ENCODE assay signal across 8 cellular contexts in the genomic region with DNA sequence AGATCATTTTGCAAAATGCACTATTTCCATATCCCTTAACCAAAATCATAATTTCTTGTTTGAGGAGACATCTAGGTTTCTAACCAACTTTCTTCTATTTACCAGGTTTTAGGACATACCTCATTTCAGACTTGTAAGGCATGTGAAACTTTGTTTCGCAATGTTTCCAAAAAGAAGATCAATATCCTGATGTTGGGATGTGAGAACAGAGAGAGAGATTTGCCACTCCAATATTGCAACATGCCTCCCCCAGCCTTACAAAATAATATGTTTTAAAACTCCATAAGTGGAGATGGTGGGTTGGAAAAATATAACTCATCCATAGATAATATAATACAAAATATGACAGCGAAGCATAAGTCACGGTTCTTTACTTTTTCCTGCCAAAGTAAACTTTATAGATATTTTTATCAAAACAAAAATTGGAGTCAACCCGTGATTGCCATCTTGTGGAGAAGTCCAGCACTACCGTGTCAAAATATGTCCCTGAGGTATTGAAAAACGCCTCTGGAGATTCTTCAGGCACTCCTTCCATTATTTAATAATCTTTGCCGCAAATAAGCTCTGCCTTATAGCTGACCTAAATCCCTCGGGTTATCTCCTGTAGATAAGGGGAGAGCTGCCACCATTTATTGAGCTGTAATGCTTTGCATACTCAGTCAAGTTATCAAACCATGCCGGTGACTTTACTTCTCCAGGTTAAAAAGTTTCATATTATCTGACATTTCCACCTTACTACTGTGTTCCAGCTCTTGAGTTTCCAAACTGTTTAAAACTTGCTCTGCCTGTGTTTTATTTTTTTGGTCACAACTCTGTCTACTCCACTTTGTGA.
DNase-seq lines count a peak whose midpoint lies in the region; ATAC-seq and TF ChIP-seq lines count a peak whose summit lies in the region.

No MANE protein-coding gene starts in this region.

- H3K4me2 ChIP-seq in HCT116 (ENCODE audit: low read length), result no peak overlapping the region

- no peaks in the 10 kb centered on the region for H3K27me3 Mint-ChIP-seq in progenitor cell of endocrine pancreas

- H3K27ac ChIP-seq in HCT116 (ENCODE audit: low read depth, low read length), result no peak overlapping the region

- H2AFZ ChIP-seq in HCT116 (ENCODE audit: low read depth, low read length, poor library complexity, severe bottlenecking), result no peak overlapping the region

- BruUV-seq in HCT116 (replicated peaks; lab: Mats Ljungman, UMichigan), result no TSS peak

- peaks cover 3% of the 10 kb centered on the region for H3K9me3 Mint-ChIP-seq in progenitor cell of endocrine pancreas (ENCODE audit: low read depth)

- H3K4me1 Mint-ChIP-seq in progenitor cell of endocrine pancreas (ENCODE audit: low read depth), result peaks cover 41% of the 10 kb centered on the region

- TF ChIP-seq RAD21 in HCT116 (IDR thresholded peaks at IDR 0.05; ENCODE audit: low read depth), result peak; percentile 56

- H3K9me3 ChIP-seq in HCT116 (ENCODE audit: control insufficient read depth in 1 of 2, insufficient read depth in 1 of 2, low read depth in 1 of 2, low read length in 2 of 2), result no peaks in the 10 kb centered on the region

- no peaks in the 10 kb centered on the region for H3K36me3 ChIP-seq in HCT116 (ENCODE audit: control insufficient read depth in 1 of 2, insufficient read depth in 2 of 2, low read length in 2 of 2)

- DNase-seq in COLO668 (lab: John Stamatoyannopoulos, UW; ENCODE audit: unreplicated experiment) (peak; percentile 6), HCT116 (ENCODE audit: low read depth, low spot score) (peak; percentile 22), NCI-H82 treated with DMSO at 0.1 percent for 48 hours (lab: John Stamatoyannopoulos, UW; ENCODE audit: unreplicated experiment) (peak; percentile 1), dermis blood vessel endothelial cell (peak; percentile 45), progenitor cell of endocrine pancreas (ENCODE audit: low spot score, unreplicated experiment) (no peak), posterior cingulate gyrus (no peak), GM19240 (ENCODE audit: insufficient read length, low spot score) (no peak)

- H3K9me2 ChIP-seq in HCT116 (ENCODE audit: insufficient read depth), result no peaks in the 10 kb centered on the region

- intact Hi-C loops in HCT116 (cut with micrococcal nuclease) (loop anchor here (1.0 to 10.0 kb wide), 3 partner anchors 157 to 321 kb away; no protein-coding TSS in a partner anchor), posterior cingulate gyrus (cut with DNase I) (no loop called here)

- ATAC-seq in HCT116, result peak; percentile 55
- ATAC-seq in GM18870 (IDR thresholded peaks at IDR 0.05; ENCODE audit: unreplicated experiment), result no peak

- no peak for TF ChIP-seq POLR2A in HCT116 (IDR thresholded peaks at IDR 0.05; ENCODE audit: borderline replicate concordance, extremely low read depth, insufficient read depth, insufficient read length)

- TF ChIP-seq CTCF in HCT116 (IDR thresholded peaks at IDR 0.05 in 2 of 3, conservative IDR thresholded peaks at IDR 0.05 in 1 of 3; ENCODE audit: borderline replicate concordance in 1 of 3, insufficient read depth in 1 of 3, low read depth in 2 of 3, low read length in 2 of 3) (peak; percentile 39 to 70 (median 66); a peak in 5 of 6 replicates), progenitor cell of endocrine pancreas (IDR thresholded peaks at IDR 0.05; ENCODE audit: unreplicated experiment) (peak; percentile 78)

- H3K27ac Mint-ChIP-seq in progenitor cell of endocrine pancreas, result peak overlapping the region; percentile 81

- no peaks in the 10 kb centered on the region for H3K4me1 ChIP-seq in HCT116 (ENCODE audit: control insufficient read depth in 1 of 2, insufficient read depth in 2 of 2, low read length in 2 of 2)

- CTCF ChIA-PET in HCT116 (lab: Charles Lee), result interaction anchor here (0.8 to 1.0 kb wide), 4 partner anchors 8 to 157 kb away, joined by 3 to 4 read pairs (median 3); no protein-coding TSS in a partner anchor

- no peaks in the 10 kb centered on the region for H3K36me3 Mint-ChIP-seq in progenitor cell of endocrine pancreas (ENCODE audit: insufficient read depth)

- H4K20me1 ChIP-seq in HCT116 (ENCODE audit: insufficient read depth), result no peaks in the 10 kb centered on the region

- H3K9ac ChIP-seq in HCT116 (ENCODE audit: low read length), result no peak overlapping the region

- RAD21 ChIA-PET in HCT116 (lab: Charles Lee; ENCODE audit: low non-redundant PET in 1 of 2, low total read pairs in 2 of 2, uncharacterized antibody in 2 of 2, unreplicated experiment in 2 of 2), result no interaction called here

- no peak overlapping the region for H3K4me3 ChIP-seq in HCT116 (replicated peaks in 1 of 2; ENCODE audit: low read depth in 1 of 2, low read length in 2 of 2)

- H3K27me3 ChIP-seq in HCT116 (ENCODE audit: insufficient read depth, low read length), result no peaks in the 10 kb centered on the region

- H3K4me3 Mint-ChIP-seq in progenitor cell of endocrine pancreas (ENCODE audit: low read depth), result no peak overlapping the region

- POLR2A ChIA-PET in HCT116 (lab: Charles Lee), result no interaction called here

- no peaks in the 10 kb centered on the region for H3K79me2 ChIP-seq in HCT116 (ENCODE audit: insufficient read depth, low read length)

TF ChIP-seq in HCT116, 20 proteins besides CTCF, POLR2A, EP300 and RAD21:
- TF ChIP-seq ZFX (IDR thresholded peaks at IDR 0.05) (no peak), EGR1 (IDR thresholded peaks at IDR 0.05; ENCODE audit: low read depth) (no peak), FOSL1 (IDR thresholded peaks at IDR 0.05; ENCODE audit: low read depth) (no peak), JUND (IDR thresholded peaks at IDR 0.05) (no peak), EZH2phosphoT487 (IDR thresholded peaks at IDR 0.05; ENCODE audit: borderline replicate concordance) (no peak), EZH2 (IDR thresholded peaks at IDR 0.05) (no peak), CEBPB (IDR thresholded peaks at IDR 0.05; ENCODE audit: low read depth) (no peak), ZNF274 (IDR thresholded peaks at IDR 0.05; ENCODE audit: low read depth, low read length) (no peak), SP1 (IDR thresholded peaks at IDR 0.05; ENCODE audit: low read depth) (no peak), SRF (IDR thresholded peaks at IDR 0.05; ENCODE audit: low read depth) (no peak), SIN3A (IDR thresholded peaks at IDR 0.05; ENCODE audit: low read depth) (no peak), TCF7L2 (IDR thresholded peaks at IDR 0.05; ENCODE audit: borderline replicate concordance, extremely low read depth, insufficient read depth, insufficient read length) (no peak), ELF1 (IDR thresholded peaks at IDR 0.05; ENCODE audit: borderline replicate concordance, low read depth) (no peak)
- TF ChIP-seq, protein P1, sequence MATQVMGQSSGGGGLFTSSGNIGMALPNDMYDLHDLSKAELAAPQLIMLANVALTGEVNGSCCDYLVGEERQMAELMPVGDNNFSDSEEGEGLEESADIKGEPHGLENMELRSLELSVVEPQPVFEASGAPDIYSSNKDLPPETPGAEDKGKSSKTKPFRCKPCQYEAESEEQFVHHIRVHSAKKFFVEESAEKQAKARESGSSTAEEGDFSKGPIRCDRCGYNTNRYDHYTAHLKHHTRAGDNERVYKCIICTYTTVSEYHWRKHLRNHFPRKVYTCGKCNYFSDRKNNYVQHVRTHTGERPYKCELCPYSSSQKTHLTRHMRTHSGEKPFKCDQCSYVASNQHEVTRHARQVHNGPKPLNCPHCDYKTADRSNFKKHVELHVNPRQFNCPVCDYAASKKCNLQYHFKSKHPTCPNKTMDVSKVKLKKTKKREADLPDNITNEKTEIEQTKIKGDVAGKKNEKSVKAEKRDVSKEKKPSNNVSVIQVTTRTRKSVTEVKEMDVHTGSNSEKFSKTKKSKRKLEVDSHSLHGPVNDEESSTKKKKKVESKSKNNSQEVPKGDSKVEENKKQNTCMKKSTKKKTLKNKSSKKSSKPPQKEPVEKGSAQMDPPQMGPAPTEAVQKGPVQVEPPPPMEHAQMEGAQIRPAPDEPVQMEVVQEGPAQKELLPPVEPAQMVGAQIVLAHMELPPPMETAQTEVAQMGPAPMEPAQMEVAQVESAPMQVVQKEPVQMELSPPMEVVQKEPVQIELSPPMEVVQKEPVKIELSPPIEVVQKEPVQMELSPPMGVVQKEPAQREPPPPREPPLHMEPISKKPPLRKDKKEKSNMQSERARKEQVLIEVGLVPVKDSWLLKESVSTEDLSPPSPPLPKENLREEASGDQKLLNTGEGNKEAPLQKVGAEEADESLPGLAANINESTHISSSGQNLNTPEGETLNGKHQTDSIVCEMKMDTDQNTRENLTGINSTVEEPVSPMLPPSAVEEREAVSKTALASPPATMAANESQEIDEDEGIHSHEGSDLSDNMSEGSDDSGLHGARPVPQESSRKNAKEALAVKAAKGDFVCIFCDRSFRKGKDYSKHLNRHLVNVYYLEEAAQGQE (IDR thresholded peaks at IDR 0.05; ENCODE audit: low read depth), result no peak
- TF ChIP-seq, protein P2, sequence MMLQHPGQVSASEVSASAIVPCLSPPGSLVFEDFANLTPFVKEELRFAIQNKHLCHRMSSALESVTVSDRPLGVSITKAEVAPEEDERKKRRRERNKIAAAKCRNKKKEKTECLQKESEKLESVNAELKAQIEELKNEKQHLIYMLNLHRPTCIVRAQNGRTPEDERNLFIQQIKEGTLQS (IDR thresholded peaks at IDR 0.05), result no peak
- TF ChIP-seq, protein P3, sequence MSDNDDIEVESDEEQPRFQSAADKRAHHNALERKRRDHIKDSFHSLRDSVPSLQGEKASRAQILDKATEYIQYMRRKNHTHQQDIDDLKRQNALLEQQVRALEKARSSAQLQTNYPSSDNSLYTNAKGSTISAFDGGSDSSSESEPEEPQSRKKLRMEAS (IDR thresholded peaks at IDR 0.05), result no peak

Comparison
In these comparisons a context has a peak if more than half of its experiments do, and no peak if none do; other contexts are left out.
1. DNase-seq: peak in COLO668 (single experiment), HCT116 (single experiment), NCI-H82 treated with DMSO at 0.1 percent for 48 hours (single experiment) and dermis blood vessel endothelial cell (single experiment); none in progenitor cell of endocrine pancreas (single experiment), posterior cingulate gyrus (0 of 10) and GM19240 (single experiment).